Comparison of ENCODE assay signal across 19 cellular contexts in genomic region chr15:32878849-32879795, GRCh38.
DNase-seq lines count a peak whose midpoint lies in the region; ATAC-seq and TF ChIP-seq lines count a peak whose summit lies in the region.
"Had no signal": no experiment of that assay in that cellular context is flagged by ENCODE, and none has a peak within 500 bp of the region (broad histone marks: within the 10 kb centered on the region; RNA-seq: fewer than 3 reads in every experiment).

No MANE protein-coding gene starts in this region.

- no peak overlapping the region for H3K4ac ChIP-seq in mesenchymal stem cell (ENCODE audit: low read depth in 1 of 2, low read length in 2 of 2)

- H2BK5ac ChIP-seq in mesenchymal stem cell (ENCODE audit: low read depth, low read length, poor library complexity, severe bottlenecking): no peak overlapping the region

- H2BK15ac ChIP-seq in mesenchymal stem cell (ENCODE audit: low read depth, poor library complexity, severe bottlenecking): no peak overlapping the region

- H3K27ac ChIP-seq in coronary artery (peak overlapping the region; percentile 2 to 54), mesenchymal stem cell (ENCODE audit: low read length, poor library complexity, severe bottlenecking) (no peak overlapping the region), stomach smooth muscle (ENCODE audit: low read length) (peak overlapping the region; percentile 69)
- H3K27ac ChIP-seq: colonic mucosa, neutrophil had no signal

- no peak overlapping the region for H3K18ac ChIP-seq in mesenchymal stem cell (ENCODE audit: low read depth in 1 of 2, low read length in 2 of 2)

- H3K9me3 ChIP-seq in mesenchymal stem cell (ENCODE audit: control insufficient read depth, low read length) (no peaks in the 10 kb centered on the region), stomach smooth muscle (ENCODE audit: control insufficient read depth in 2 of 2, low read length in 2 of 2) (no peaks in the 10 kb centered on the region)
- H3K9me3 ChIP-seq: colonic mucosa, neutrophil had no signal

- no peak overlapping the region for H2BK120ac ChIP-seq in mesenchymal stem cell (ENCODE audit: low read depth, low read length)

- H4K91ac ChIP-seq in mesenchymal stem cell (ENCODE audit: low read length): no peak overlapping the region

- H2BK12ac ChIP-seq in mesenchymal stem cell (ENCODE audit: low read length in 2 of 2): peak overlapping the region in 1 of 2 experiments; percentile 42

- no peak overlapping the region for H3K14ac ChIP-seq in mesenchymal stem cell (ENCODE audit: low read length in 2 of 2)

- ATAC-seq in HG03039 (IDR thresholded peaks at IDR 0.05; ENCODE audit: unreplicated experiment): no peak
- ATAC-seq in HG02763 (IDR thresholded peaks at IDR 0.05; ENCODE audit: unreplicated experiment): no peak

- DNase-seq in GM03348 (ENCODE audit: low spot score) (peak; percentile 29), coronary artery (ENCODE audit: low spot score) (no peak), mesenchymal stem cell (peak; percentile 28), SW 1271 (lab: John Stamatoyannopoulos, UW) (no peak), AML-193 (lab: John Stamatoyannopoulos, UW) (no peak)
- DNase-seq: activated gamma-delta T cell treated with Interleukin-2 at 50 U/mL for 16 hours; CD4-positive, alpha-beta T cell; colonic mucosa; DMS153; head of caudate nucleus; NCI-H1694; NCI-H2171; SIG-M5; stimulated activated CD4-positive, alpha-beta T cell treated with anti-CD3 and anti-CD28 coated beads, Interleukin-2, amount 100 ng/mL, for 24 hours had no signal

- no peaks in the 10 kb centered on the region for H3K79me1 ChIP-seq in mesenchymal stem cell (replicated peaks; ENCODE audit: low read length, poor library complexity, severe bottlenecking)

- H3K9ac ChIP-seq in mesenchymal stem cell (ENCODE audit: low read length) (peak overlapping the region; percentile 55), stomach smooth muscle (ENCODE audit: low read length in 2 of 2) (peak overlapping the region in 1 of 2 donors; percentile 5)

- H3K27me3 ChIP-seq in mesenchymal stem cell (ENCODE audit: control insufficient read depth in 1 of 2, insufficient read depth in 1 of 2, low read length in 2 of 2): no peaks in the 10 kb centered on the region
- H3K27me3 ChIP-seq in stomach smooth muscle (ENCODE audit: control insufficient read depth in 1 of 2, insufficient read depth in 2 of 2, low read length in 2 of 2): no peaks in the 10 kb centered on the region
- H3K27me3 ChIP-seq: colonic mucosa had no signal

- H3K36me3 ChIP-seq in mesenchymal stem cell (ENCODE audit: control insufficient read depth in 1 of 2, insufficient read depth in 2 of 2, low read depth in 1 of 2, low read length in 2 of 2) (peaks cover 0 to 3% of the 10 kb centered on the region in 2 experiments), stomach smooth muscle (ENCODE audit: control insufficient read depth in 2 of 2, insufficient read depth in 2 of 2, low read length in 2 of 2) (no peaks in the 10 kb centered on the region)
- H3K36me3 ChIP-seq: colonic mucosa, neutrophil had no signal

- H4K8ac ChIP-seq in mesenchymal stem cell (ENCODE audit: low read length): no peak overlapping the region

- peak overlapping the region; percentile 23 for H2AK5ac ChIP-seq in mesenchymal stem cell (ENCODE audit: low read length, severe bottlenecking)

- H3K4me1 ChIP-seq in mesenchymal stem cell (ENCODE audit: control insufficient read depth, insufficient read depth, low read depth, low read length) (no peaks in the 10 kb centered on the region), stomach smooth muscle (ENCODE audit: control insufficient read depth, insufficient read depth, low read length) (peaks cover 27% of the 10 kb centered on the region)
- H3K4me1 ChIP-seq: colonic mucosa had no signal

- WGBS in mesenchymal stem cell: 50% methylated on average over 1 of the region's 6 CpGs

- no peak overlapping the region for H3K23ac ChIP-seq in mesenchymal stem cell (ENCODE audit: low read length in 2 of 2)

- TF ChIP-seq CTCF in coronary artery (IDR thresholded peaks at IDR 0.05): no peak

- no peak overlapping the region for H3K4me2 ChIP-seq in mesenchymal stem cell (ENCODE audit: low read length, poor library complexity, severe bottlenecking)
- H3K4me2 ChIP-seq: smooth muscle cell had no signal

- H3K4me3 ChIP-seq in coronary artery (no peak overlapping the region), mesenchymal stem cell (ENCODE audit: insufficient read depth in 1 of 2, low read depth in 1 of 2, low read length in 2 of 2) (no peak overlapping the region), stomach smooth muscle (ENCODE audit: low read length in 2 of 2) (no peak overlapping the region)
- H3K4me3 ChIP-seq: colonic mucosa, smooth muscle cell had no signal

- H2AFZ ChIP-seq in mesenchymal stem cell (ENCODE audit: low read depth, low read length): no peak overlapping the region

Comparison
In these comparisons a context has a peak if more than half of its experiments do, and no peak if none do; other contexts are left out.
1. DNase-seq: peak in GM03348 (single experiment) and mesenchymal stem cell (single experiment); none in coronary artery (single experiment), SW 1271 (0 of 2) and AML-193 (0 of 2).